Comparison of ENCODE assay signal across 1 cellular context in the genomic region with DNA sequence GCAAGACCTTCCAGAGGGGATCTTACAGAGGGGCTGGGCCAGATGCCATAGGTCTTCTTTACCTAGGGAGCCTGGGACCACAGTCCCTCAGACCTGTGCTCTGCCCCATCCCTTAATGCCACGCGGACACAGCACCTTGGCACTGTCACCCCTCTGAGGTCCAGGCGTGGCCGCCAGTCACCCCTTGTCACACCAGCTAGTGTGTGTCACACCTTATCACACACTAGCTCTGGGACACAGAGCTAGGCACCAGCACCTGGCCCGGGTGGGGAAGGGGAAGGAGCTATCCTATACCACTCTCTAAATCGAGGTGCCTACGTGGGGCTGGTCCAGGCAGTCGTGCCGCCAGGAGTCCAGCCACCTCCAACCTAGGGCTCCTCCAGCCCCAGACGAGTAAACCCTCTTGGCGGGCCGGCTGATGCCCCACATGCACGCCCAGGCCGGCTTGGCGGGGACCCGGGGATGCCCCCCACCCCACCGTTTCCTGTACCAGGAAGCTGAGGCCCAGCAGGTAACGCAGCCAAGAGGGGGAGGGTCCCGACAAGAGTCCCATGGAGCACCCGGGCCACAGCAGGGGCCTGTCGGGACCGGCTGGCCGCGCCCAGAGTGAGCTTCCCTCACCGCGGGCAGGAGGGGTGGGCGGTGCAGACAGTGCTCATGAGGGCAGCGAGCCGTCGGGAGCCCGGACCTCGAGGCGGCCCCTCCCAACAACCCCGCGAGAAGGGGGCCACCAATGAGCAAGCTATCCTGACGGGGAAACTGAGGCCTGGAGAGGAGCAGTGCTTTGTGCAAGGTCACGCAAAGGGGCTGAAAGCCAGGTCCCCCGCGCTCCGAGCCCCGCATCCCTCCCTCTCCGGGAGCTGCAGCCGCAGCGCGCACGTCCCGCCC.
TF ChIP-seq lines count a peak whose summit lies in the region.

No MANE protein-coding gene starts in this region.

TF ChIP-seq in SK-N-SH, 30 proteins besides CTCF, POLR2A, EP300 and RAD21 (continued from another document):
- TF ChIP-seq, protein P1, sequence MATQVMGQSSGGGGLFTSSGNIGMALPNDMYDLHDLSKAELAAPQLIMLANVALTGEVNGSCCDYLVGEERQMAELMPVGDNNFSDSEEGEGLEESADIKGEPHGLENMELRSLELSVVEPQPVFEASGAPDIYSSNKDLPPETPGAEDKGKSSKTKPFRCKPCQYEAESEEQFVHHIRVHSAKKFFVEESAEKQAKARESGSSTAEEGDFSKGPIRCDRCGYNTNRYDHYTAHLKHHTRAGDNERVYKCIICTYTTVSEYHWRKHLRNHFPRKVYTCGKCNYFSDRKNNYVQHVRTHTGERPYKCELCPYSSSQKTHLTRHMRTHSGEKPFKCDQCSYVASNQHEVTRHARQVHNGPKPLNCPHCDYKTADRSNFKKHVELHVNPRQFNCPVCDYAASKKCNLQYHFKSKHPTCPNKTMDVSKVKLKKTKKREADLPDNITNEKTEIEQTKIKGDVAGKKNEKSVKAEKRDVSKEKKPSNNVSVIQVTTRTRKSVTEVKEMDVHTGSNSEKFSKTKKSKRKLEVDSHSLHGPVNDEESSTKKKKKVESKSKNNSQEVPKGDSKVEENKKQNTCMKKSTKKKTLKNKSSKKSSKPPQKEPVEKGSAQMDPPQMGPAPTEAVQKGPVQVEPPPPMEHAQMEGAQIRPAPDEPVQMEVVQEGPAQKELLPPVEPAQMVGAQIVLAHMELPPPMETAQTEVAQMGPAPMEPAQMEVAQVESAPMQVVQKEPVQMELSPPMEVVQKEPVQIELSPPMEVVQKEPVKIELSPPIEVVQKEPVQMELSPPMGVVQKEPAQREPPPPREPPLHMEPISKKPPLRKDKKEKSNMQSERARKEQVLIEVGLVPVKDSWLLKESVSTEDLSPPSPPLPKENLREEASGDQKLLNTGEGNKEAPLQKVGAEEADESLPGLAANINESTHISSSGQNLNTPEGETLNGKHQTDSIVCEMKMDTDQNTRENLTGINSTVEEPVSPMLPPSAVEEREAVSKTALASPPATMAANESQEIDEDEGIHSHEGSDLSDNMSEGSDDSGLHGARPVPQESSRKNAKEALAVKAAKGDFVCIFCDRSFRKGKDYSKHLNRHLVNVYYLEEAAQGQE (IDR thresholded peaks at IDR 0.05; ENCODE audit: low read depth, low read length): no peak
- TF ChIP-seq, protein P2, sequence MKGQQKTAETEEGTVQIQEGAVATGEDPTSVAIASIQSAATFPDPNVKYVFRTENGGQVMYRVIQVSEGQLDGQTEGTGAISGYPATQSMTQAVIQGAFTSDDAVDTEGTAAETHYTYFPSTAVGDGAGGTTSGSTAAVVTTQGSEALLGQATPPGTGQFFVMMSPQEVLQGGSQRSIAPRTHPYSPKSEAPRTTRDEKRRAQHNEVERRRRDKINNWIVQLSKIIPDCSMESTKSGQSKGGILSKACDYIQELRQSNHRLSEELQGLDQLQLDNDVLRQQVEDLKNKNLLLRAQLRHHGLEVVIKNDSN (IDR thresholded peaks at IDR 0.05; ENCODE audit: borderline replicate concordance, low read depth): no peak
- TF ChIP-seq NFIC (IDR thresholded peaks at IDR 0.05; ENCODE audit: borderline replicate concordance) (no peak), MEF2A (IDR thresholded peaks at IDR 0.05; ENCODE audit: borderline replicate concordance, low read depth) (no peak), YY1 (IDR thresholded peaks at IDR 0.05; ENCODE audit: low read depth) (no peak), TEAD4 (IDR thresholded peaks at IDR 0.05; ENCODE audit: borderline replicate concordance, insufficient read depth) (no peak), GATA2 (CRISPR knock-in tag; IDR thresholded peaks at IDR 0.05) (no peak), FOXJ3 (CRISPR knock-in tag; IDR thresholded peaks at IDR 0.05) (no peak), SMC3 (IDR thresholded peaks at IDR 0.05; ENCODE audit: low read depth, low read length) (no peak), NRF1 (IDR thresholded peaks at IDR 0.05; ENCODE audit: low read depth, low read length) (no peak), FOSL2 (IDR thresholded peaks at IDR 0.05; ENCODE audit: borderline replicate concordance, low read depth) (no peak)
- TF ChIP-seq, protein P3, sequence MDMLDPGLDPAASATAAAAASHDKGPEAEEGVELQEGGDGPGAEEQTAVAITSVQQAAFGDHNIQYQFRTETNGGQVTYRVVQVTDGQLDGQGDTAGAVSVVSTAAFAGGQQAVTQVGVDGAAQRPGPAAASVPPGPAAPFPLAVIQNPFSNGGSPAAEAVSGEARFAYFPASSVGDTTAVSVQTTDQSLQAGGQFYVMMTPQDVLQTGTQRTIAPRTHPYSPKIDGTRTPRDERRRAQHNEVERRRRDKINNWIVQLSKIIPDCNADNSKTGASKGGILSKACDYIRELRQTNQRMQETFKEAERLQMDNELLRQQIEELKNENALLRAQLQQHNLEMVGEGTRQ (IDR thresholded peaks at IDR 0.05; ENCODE audit: borderline replicate concordance, low read depth, low read length): no peak
